In genomic region chr1:170196490-170196889, GRCh38 we compare ENCODE assay signal across 1 cellular context.
TF ChIP-seq lines count a peak whose summit lies in the region.

No MANE protein-coding gene starts in this region.

TF ChIP-seq in K562, 482 proteins besides CTCF, POLR2A, EP300 and RAD21 (continued from another document):
- TF ChIP-seq ZNF639 (CRISPR knock-in tag; conservative IDR thresholded peaks at IDR 0.05 in 1 of 2, IDR thresholded peaks at IDR 0.05 in 1 of 2), result 0 out of 4 replicates have a peak, but pooled peaks of 1 of the 2 experiments have one; percentile 34
- TF ChIP-seq ZFP30 (CRISPR knock-in tag; IDR thresholded peaks at IDR 0.05; ENCODE audit: borderline replicate concordance), result no peak
- no peak for TF ChIP-seq JUN (IDR thresholded peaks at IDR 0.05; ENCODE audit: borderline replicate concordance, low read depth, low read length)
- TF ChIP-seq JUN (CRISPR knock-in tag; IDR thresholded peaks at IDR 0.05; ENCODE audit: borderline replicate concordance), result no peak
- TF ChIP-seq RBM25 (IDR thresholded peaks at IDR 0.05; ENCODE audit: low read depth, low read length, severe bottlenecking), result no peak
- no peak for TF ChIP-seq RFX5 (IDR thresholded peaks at IDR 0.05; ENCODE audit: low read depth, low read length)
- no peak for TF ChIP-seq IRF1 (CRISPR knock-in tag; IDR thresholded peaks at IDR 0.05; ENCODE audit: borderline replicate concordance)
- TF ChIP-seq MLLT1 (IDR thresholded peaks at IDR 0.05), result no peak
- no peak for TF ChIP-seq TGIF2 (CRISPR knock-in tag; IDR thresholded peaks at IDR 0.05)
- no peak for TF ChIP-seq E2F8 (IDR thresholded peaks at IDR 0.05; ENCODE audit: low read depth, partially characterized antibody)
- TF ChIP-seq ZNF174 (CRISPR knock-in tag; IDR thresholded peaks at IDR 0.05), result no peak
- no peak for TF ChIP-seq TFE3 (CRISPR knock-in tag; IDR thresholded peaks at IDR 0.05)
- no peak for TF ChIP-seq PBX2 (CRISPR knock-in tag; IDR thresholded peaks at IDR 0.05; ENCODE audit: low read depth)
- peak; percentile 89 for TF ChIP-seq PBX2 (tag; conservative IDR thresholded peaks at IDR 0.05; ENCODE audit: low read depth)
- TF ChIP-seq THRB (CRISPR knock-in tag; conservative IDR thresholded peaks at IDR 0.05), result no peak
- TF ChIP-seq PTTG1 (tag; IDR thresholded peaks at IDR 0.05; ENCODE audit: low read depth), result no peak
- no peak for TF ChIP-seq MCM7 (IDR thresholded peaks at IDR 0.05)
TF ChIP-seq in K562: peak in this region for 3.
